In the genomic region with DNA sequence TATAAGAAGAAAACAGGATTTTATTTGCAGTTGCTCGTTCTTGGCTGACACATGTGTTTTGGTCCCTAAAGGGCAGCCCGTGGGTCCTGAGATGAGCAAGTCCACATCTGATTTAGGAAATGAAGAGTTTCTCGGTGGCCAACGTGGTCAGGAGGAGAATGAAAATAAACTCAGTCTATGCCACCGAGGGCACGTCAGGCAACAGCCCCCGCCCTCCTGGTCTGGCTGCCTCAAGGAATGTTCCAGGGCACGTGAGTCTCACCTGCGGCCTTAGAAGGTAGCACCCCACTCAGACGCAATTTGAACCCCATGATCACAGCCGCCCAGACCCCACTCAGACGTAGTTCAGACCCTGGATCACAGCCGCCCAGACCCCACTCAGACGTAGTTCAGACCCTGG, we compare ENCODE assay signal across 23 cellular contexts.
A peak's percentile ranks its signal among the peaks of the same experiment; 100 is the strongest.
DNase-seq lines count a peak whose midpoint lies in the region; ATAC-seq and TF ChIP-seq lines count a peak whose summit lies in the region.
"Had no signal": no experiment of that assay in that cellular context is flagged by ENCODE, and none has a peak within 500 bp of the region (broad histone marks: within the 10 kb centered on the region; RNA-seq: fewer than 3 reads in every experiment).

No MANE protein-coding gene starts in this region.

- H3K27ac ChIP-seq in OCI-LY1 (ENCODE audit: low read depth, low read length, poor library complexity, severe bottlenecking): peak overlapping the region; percentile 86
- H3K27ac ChIP-seq in osteoblast (ENCODE audit: low read depth, low read length): no peak overlapping the region
- H3K27ac ChIP-seq in upper lobe of right lung: no peak overlapping the region
- H3K27ac ChIP-seq: SK-N-MC had no signal

- H3K27ac Mint-ChIP-seq in activated B cell treated with CpG ODN at 0.5 μM for 24 hours (peak overlapping the region; percentile 9), glutamatergic neuron (ENCODE audit: unreplicated experiment) (no peak overlapping the region)
- H3K27ac Mint-ChIP-seq: CD4-positive, alpha-beta memory T cell had no signal

- DNase-seq in activated B cell treated with CpG ODN at 0.5 μM for 24 hours: no peak
- DNase-seq in osteoblast (ENCODE audit: insufficient read length, low spot score, missing footprints): peak; percentile 50
- peak; percentile 16 for DNase-seq in upper lobe of right lung
- DNase-seq in glutamatergic neuron: no peak
- no peak for DNase-seq in T-helper 1 cell
- DNase-seq: C1 segment of cervical spinal cord; CD4-positive, alpha-beta memory T cell; COR-L47; DMS53; Kasumi-1; MV-4-11; NCI-H1105; NCI-H1436 treated with DMSO at 0.1 percent for 48 hours; NCI-H187 treated with DMSO at 0.1 percent for 48 hours; NCI-H2107; NCI-H446 treated with DMSO at 0.1 percent for 48 hours; NCI-H526; NCI-H82; SIG-M5 had no signal

- H3K9me3 ChIP-seq in OCI-LY1 (ENCODE audit: low read length) (no peaks in the 10 kb centered on the region), osteoblast (ENCODE audit: low read depth, low read length) (no peaks in the 10 kb centered on the region), upper lobe of right lung (no peaks in the 10 kb centered on the region)

- H3K4me3 Mint-ChIP-seq in activated B cell treated with CpG ODN at 0.5 μM for 24 hours (no peak overlapping the region), glutamatergic neuron (ENCODE audit: unreplicated experiment) (no peak overlapping the region)
- H3K4me3 Mint-ChIP-seq: CD4-positive, alpha-beta memory T cell had no signal

- H3F3A ChIP-seq in OCI-LY1 (ENCODE audit: insufficient read depth, low read length): no peaks in the 10 kb centered on the region

- H3K4me1 Mint-ChIP-seq in activated B cell treated with CpG ODN at 0.5 μM for 24 hours: no peaks in the 10 kb centered on the region
- H3K4me1 Mint-ChIP-seq in glutamatergic neuron (ENCODE audit: low read depth, unreplicated experiment): peaks cover 4% of the 10 kb centered on the region
- H3K4me1 Mint-ChIP-seq: CD4-positive, alpha-beta memory T cell had no signal

- POLR2A ChIA-PET in activated B cell treated with CpG ODN at 0.5 μM for 24 hours (lab: Charles Lee): no interaction called here

- H3K9me2 ChIP-seq in OCI-LY1 (ENCODE audit: low read depth, low read length): no peaks in the 10 kb centered on the region

- H3K9ac ChIP-seq in OCI-LY1 (ENCODE audit: low read length): peak overlapping the region; percentile 46

- H3K27me3 ChIP-seq in OCI-LY1 (ENCODE audit: insufficient read depth, low read length) (no peaks in the 10 kb centered on the region), osteoblast (ENCODE audit: insufficient read depth, low read length) (no peaks in the 10 kb centered on the region), upper lobe of right lung (no peaks in the 10 kb centered on the region)

- H3K79me2 ChIP-seq in OCI-LY1 (ENCODE audit: insufficient read depth, low read length) (no peaks in the 10 kb centered on the region), osteoblast (ENCODE audit: insufficient read depth, low read length) (no peaks in the 10 kb centered on the region)

- no peaks in the 10 kb centered on the region for H3K27me3 Mint-ChIP-seq in activated B cell treated with CpG ODN at 0.5 μM for 24 hours
- peaks cover 8% of the 10 kb centered on the region for H3K27me3 Mint-ChIP-seq in glutamatergic neuron (ENCODE audit: unreplicated experiment)

- H3K4me1 ChIP-seq in OCI-LY1 (ENCODE audit: insufficient read depth, low read length, severe bottlenecking): peaks cover 42% of the 10 kb centered on the region
- H3K4me1 ChIP-seq in osteoblast (ENCODE audit: insufficient read depth, low read length): no peaks in the 10 kb centered on the region
- H3K4me1 ChIP-seq in upper lobe of right lung: no peaks in the 10 kb centered on the region

- peak overlapping the region; percentile 30 for H3K4me2 ChIP-seq in OCI-LY1 (ENCODE audit: low read length)
- H3K4me2 ChIP-seq in osteoblast (ENCODE audit: insufficient read depth, low read length): no peak overlapping the region

- H3K36me3 ChIP-seq in OCI-LY1 (ENCODE audit: insufficient read depth, low read length) (no peaks in the 10 kb centered on the region), osteoblast (ENCODE audit: insufficient read depth, low read length) (no peaks in the 10 kb centered on the region), upper lobe of right lung (no peaks in the 10 kb centered on the region)

- ATAC-seq in activated B cell treated with CpG ODN at 0.5 μM for 24 hours (ENCODE audit: low read depth) (no peak), upper lobe of right lung (no peak), HG02981 (IDR thresholded peaks at IDR 0.05; ENCODE audit: unreplicated experiment) (no peak)
- ATAC-seq: K562 had no signal

- CTCF ChIA-PET in activated B cell treated with CpG ODN at 0.5 μM for 24 hours (lab: Charles Lee): no interaction called here

- intact Hi-C loops in activated B cell treated with CpG ODN at 0.5 μM for 24 hours (cut with micrococcal nuclease): no loop called here
- intact Hi-C loops in upper lobe of right lung (cut with DNase I): no loop called here

- TF ChIP-seq CTCF in OCI-LY1 (IDR thresholded peaks at IDR 0.05; ENCODE audit: low read length) (no peak), activated B cell treated with CpG ODN at 0.5 μM for 24 hours (IDR thresholded peaks at IDR 0.05) (no peak), osteoblast (IDR thresholded peaks at IDR 0.05; ENCODE audit: extremely low read depth, low read depth, low read length) (no peak), upper lobe of right lung (IDR thresholded peaks at IDR 0.05) (no peak), glutamatergic neuron (IDR thresholded peaks at IDR 0.05; ENCODE audit: partially characterized antibody, unreplicated experiment) (no peak)

- H3K4me3 ChIP-seq in OCI-LY1 (ENCODE audit: low read depth, low read length, poor library complexity, severe bottlenecking) (no peak overlapping the region), osteoblast (ENCODE audit: insufficient read depth, low read length) (no peak overlapping the region), upper lobe of right lung (no peak overlapping the region)
- H3K4me3 ChIP-seq: K562, SK-N-MC had no signal

- peak overlapping the region; percentile 31; the same call in 1 of the 2 replicates for H2AFZ ChIP-seq in OCI-LY1 (ENCODE audit: low read length)
- H2AFZ ChIP-seq in osteoblast (ENCODE audit: low read length): no peak overlapping the region

- no peaks in the 10 kb centered on the region for H3K36me3 Mint-ChIP-seq in activated B cell treated with CpG ODN at 0.5 μM for 24 hours (ENCODE audit: low read depth)
- no peaks in the 10 kb centered on the region for H3K36me3 Mint-ChIP-seq in glutamatergic neuron (ENCODE audit: unreplicated experiment)
- H3K36me3 Mint-ChIP-seq: CD4-positive, alpha-beta memory T cell had no signal

- H3K9me3 Mint-ChIP-seq in activated B cell treated with CpG ODN at 0.5 μM for 24 hours (no peaks in the 10 kb centered on the region), glutamatergic neuron (ENCODE audit: unreplicated experiment) (no peaks in the 10 kb centered on the region)
- H3K9me3 Mint-ChIP-seq: CD4-positive, alpha-beta memory T cell had no signal

- H4K20me1 ChIP-seq in OCI-LY1 (ENCODE audit: insufficient read depth, low read length) (no peaks in the 10 kb centered on the region), osteoblast (ENCODE audit: insufficient read depth, low read length) (no peaks in the 10 kb centered on the region)

Comparison
In these comparisons a context has a peak if more than half of its experiments do, and no peak if none do; other contexts are left out.
1. DNase-seq: peak in osteoblast (single experiment) and upper lobe of right lung (single experiment); none in activated B cell treated with CpG ODN at 0.5 μM for 24 hours (single experiment), glutamatergic neuron (single experiment) and T-helper 1 cell (0 of 5).